19 cellular contexts compared by ENCODE assay signal in genomic region chrX:108947205-108947604, GRCh38.
"Had no signal": no experiment of that assay in that cellular context is flagged by ENCODE, and none has a peak within 500 bp of the region (broad histone marks: within the 10 kb centered on the region; RNA-seq: fewer than 3 reads in every experiment).

No MANE protein-coding gene starts in this region.

- DNase-seq: effector memory CD8-positive, alpha-beta T cell; esophagus squamous epithelium; foreskin fibroblast; heart left ventricle; hippocampal formation; mammary epithelial cell; mucosa of descending colon; naive thymus-derived CD8-positive, alpha-beta T cell; occipital lobe; pancreas; right cardiac atrium; small intestine; stimulated activated CD4-positive, alpha-beta T cell treated with anti-CD3 and anti-CD28 coated beads, Interleukin-12 subunit alpha, Interleukin-12 subunit beta, amount 100 ng/mL, for 4 hours; stimulated activated CD4-positive, alpha-beta T cell treated with anti-CD3 and anti-CD28 coated beads, Interleukin-2, amount 100 ng/mL, for 48 hours; stimulated activated naive CD4-positive, alpha-beta T cell treated with Interleukin-2 at 50 U/mL for 16 hours had no signal

- H3K27ac Mint-ChIP-seq: dendritic cell treated with granulocyte-macrophage colony-stimulating factor and Interleukin-4, amounts not matched to agents 40 ng/mL and 50 ng/mL, for 4 days; effector memory CD8-positive, alpha-beta T cell; naive thymus-derived CD8-positive, alpha-beta T cell; progenitor cell of endocrine pancreas had no signal

- H3K9me3 ChIP-seq: esophagus squamous epithelium, heart left ventricle, mucosa of descending colon, pancreas had no signal

- ATAC-seq: effector memory CD8-positive, alpha-beta T cell; heart left ventricle; left lobe of liver; mucosa of descending colon; naive thymus-derived CD8-positive, alpha-beta T cell; pancreas; right cardiac atrium had no signal

- H3K4me3 ChIP-seq: esophagus squamous epithelium, heart left ventricle, mucosa of descending colon, pancreas had no signal

- H3K27ac ChIP-seq: esophagus squamous epithelium, heart left ventricle, pancreas had no signal

- H3K4me3 Mint-ChIP-seq: dendritic cell treated with granulocyte-macrophage colony-stimulating factor and Interleukin-4, amounts not matched to agents 40 ng/mL and 50 ng/mL, for 4 days; effector memory CD8-positive, alpha-beta T cell; naive thymus-derived CD8-positive, alpha-beta T cell; neural crest cell had no signal

- H3K4me1 Mint-ChIP-seq: naive thymus-derived CD8-positive, alpha-beta T cell; neural crest cell had no signal

- H3K36me3 ChIP-seq: esophagus squamous epithelium, heart left ventricle, pancreas had no signal

- H3K27me3 Mint-ChIP-seq: dendritic cell treated with granulocyte-macrophage colony-stimulating factor and Interleukin-4, amounts not matched to agents 40 ng/mL and 50 ng/mL, for 4 days; effector memory CD8-positive, alpha-beta T cell; naive thymus-derived CD8-positive, alpha-beta T cell had no signal

- H3K4me1 ChIP-seq: esophagus squamous epithelium, heart left ventricle, pancreas had no signal

- H3K36me3 Mint-ChIP-seq: naive thymus-derived CD8-positive, alpha-beta T cell had no signal

- H3K27me3 ChIP-seq: heart left ventricle had no signal

- H3K9me3 Mint-ChIP-seq: effector memory CD8-positive, alpha-beta T cell had no signal
